Comparison of ENCODE assay signal across 8 cellular contexts in the genomic region with DNA sequence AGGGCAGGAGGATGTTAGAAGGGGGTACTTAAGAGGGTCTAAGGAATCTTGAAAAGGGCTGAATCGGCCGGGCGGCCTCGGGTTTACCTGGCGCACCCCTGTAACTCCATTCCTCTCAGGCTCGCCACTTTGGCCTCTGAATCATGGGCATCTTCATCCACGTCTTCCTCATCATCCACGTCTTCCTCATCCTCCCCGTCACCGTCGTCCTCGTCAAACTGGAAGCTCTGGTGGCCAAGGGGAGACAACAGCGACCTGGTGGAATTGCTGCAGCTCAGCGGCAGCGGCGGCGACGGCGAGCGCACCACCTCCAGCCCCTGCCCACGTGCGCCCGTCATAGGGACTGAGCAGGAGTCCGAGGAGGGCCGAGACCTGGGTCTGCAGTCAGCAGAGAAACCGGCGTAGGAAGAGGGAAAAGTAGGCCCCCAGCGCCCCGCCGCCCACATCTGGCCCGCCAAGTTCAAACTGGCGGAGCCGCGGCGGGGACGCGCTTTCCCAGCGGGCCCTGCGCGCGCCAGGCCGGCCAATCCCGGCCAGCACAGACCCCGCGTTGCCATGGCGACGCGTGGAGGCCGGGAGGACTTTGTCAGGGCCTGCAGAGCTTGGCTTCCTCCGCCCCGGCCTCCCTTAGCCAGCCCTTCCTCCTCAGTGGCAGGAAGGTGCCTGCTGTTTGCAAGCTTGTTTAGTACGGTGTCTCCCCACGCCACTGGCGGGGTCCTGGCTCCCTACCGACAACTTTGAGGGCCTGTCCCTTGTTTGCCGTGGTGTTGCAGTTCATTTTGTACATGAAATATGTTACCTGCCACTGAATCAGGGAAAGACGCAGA. TPM values are rescaled to one million over a fixed set of nuclear protein-coding genes. Genes with fewer than 3 reads are reported as not detected.
DNase-seq lines count a peak whose midpoint lies in the region; ATAC-seq, FAIRE-seq and TF ChIP-seq lines count a peak whose summit lies in the region.

A gene with protein sequence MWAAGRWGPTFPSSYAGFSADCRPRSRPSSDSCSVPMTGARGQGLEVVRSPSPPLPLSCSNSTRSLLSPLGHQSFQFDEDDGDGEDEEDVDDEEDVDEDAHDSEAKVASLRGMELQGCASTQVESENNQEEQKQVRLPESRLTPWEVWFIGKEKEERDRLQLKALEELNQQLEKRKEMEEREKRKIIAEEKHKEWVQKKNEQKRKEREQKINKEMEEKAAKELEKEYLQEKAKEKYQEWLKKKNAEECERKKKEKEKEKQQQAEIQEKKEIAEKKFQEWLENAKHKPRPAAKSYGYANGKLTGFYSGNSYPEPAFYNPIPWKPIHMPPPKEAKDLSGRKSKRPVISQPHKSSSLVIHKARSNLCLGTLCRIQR (minus strand): TSS at position 467 of the 827 bp plus-strand sequence. CDS start 21 bp downstream, at position 446.

- 0 to 1% (median 0%) methylated on average over 50 to 57 of the region's 57 CpGs for WGBS in psoas muscle, 3 donors

- DNase-seq in NCI-H1694 treated with DMSO at 0.1 percent for 48 hours (lab: John Stamatoyannopoulos, UW): peak; percentile 58
- DNase-seq in T-helper 2 cell: peak; percentile 72 to 96 (median 80)
- peak; percentile 91 for DNase-seq in right atrium auricular region (ENCODE audit: low spot score)
- peak; percentile 91 to 94 for DNase-seq in psoas muscle
- peak; percentile 98 for DNase-seq in urothelium cell line (ENCODE audit: low spot score)

- ATAC-seq in GM18505 (IDR thresholded peaks at IDR 0.05; ENCODE audit: unreplicated experiment): peak; percentile 100
- peak; percentile 99 for ATAC-seq in HG02943 (IDR thresholded peaks at IDR 0.05; ENCODE audit: low read depth, unreplicated experiment)
- ATAC-seq in psoas muscle: peak; percentile 98 to 100 (median 99)

- peaks cover 10% of the 10 kb centered on the region for H3K36me3 ChIP-seq in right atrium auricular region
- no peaks in the 10 kb centered on the region for H3K36me3 ChIP-seq in psoas muscle (ENCODE audit: insufficient read depth in 1 of 2, low read depth in 1 of 2)

- intact Hi-C loops in psoas muscle (cut with DNase I): loop anchor here (5.0 to 10.0 kb wide), 2 partner anchors 109 to 112 kb away; partner anchors contain the start of gene LGR4 (in 2 of the 2)

- TF ChIP-seq CTCF in right atrium auricular region (IDR thresholded peaks at IDR 0.05) (no peak), psoas muscle (IDR thresholded peaks at IDR 0.05) (no peak)

- peak; percentile 67 for TF ChIP-seq POLR2A in GM18505 (IDR thresholded peaks at IDR 0.05; ENCODE audit: borderline replicate concordance, extremely low read depth, insufficient read depth, insufficient read length)

- H3K27ac ChIP-seq in angular gyrus (ENCODE audit: low read depth, low read length): peak within 1 kb of the TSS; percentile 72
- peak within 1 kb of the TSS in 1 of 2 donors; percentile 41 for H3K27ac ChIP-seq in right atrium auricular region
- H3K27ac ChIP-seq in psoas muscle: peak within 1 kb of the TSS; percentile 56

- no peaks in the 10 kb centered on the region for H3K9me3 ChIP-seq in right atrium auricular region
- no peaks in the 10 kb centered on the region for H3K9me3 ChIP-seq in psoas muscle

- peak; percentile 53 for FAIRE-seq in urothelium cell line (lab: Jason Lieb, UNC)

- H3K4me1 ChIP-seq in right atrium auricular region: peaks cover 0 to 17% of the 10 kb centered on the region in 2 donors
- H3K4me1 ChIP-seq in psoas muscle: peaks cover 5% of the 10 kb centered on the region

- H3K4me3 ChIP-seq in right atrium auricular region: peak within 1 kb of the TSS; percentile 80 to 86
- peak within 1 kb of the TSS; percentile 88 for H3K4me3 ChIP-seq in psoas muscle

- H3K27me3 ChIP-seq in right atrium auricular region (no peaks in the 10 kb centered on the region), psoas muscle (ENCODE audit: insufficient read depth in 3 of 3, low read length in 2 of 3) (no peaks in the 10 kb centered on the region)

RNA-seq across cellular contexts. Expression of the gene that starts here (rescaled TPM):
- total RNA-seq in right atrium auricular region: 1 to 10 TPM in 1 of 2 donors, not detected in 1; 2.6 TPM
- 1 to 10 TPM; 2.1 to 5.2 (median 3.1) TPM for total RNA-seq in psoas muscle
- 1 to 10 TPM; 1.9 to 7.6 (median 3.4) TPM for polyA plus RNA-seq in psoas muscle
